In the genomic region with DNA sequence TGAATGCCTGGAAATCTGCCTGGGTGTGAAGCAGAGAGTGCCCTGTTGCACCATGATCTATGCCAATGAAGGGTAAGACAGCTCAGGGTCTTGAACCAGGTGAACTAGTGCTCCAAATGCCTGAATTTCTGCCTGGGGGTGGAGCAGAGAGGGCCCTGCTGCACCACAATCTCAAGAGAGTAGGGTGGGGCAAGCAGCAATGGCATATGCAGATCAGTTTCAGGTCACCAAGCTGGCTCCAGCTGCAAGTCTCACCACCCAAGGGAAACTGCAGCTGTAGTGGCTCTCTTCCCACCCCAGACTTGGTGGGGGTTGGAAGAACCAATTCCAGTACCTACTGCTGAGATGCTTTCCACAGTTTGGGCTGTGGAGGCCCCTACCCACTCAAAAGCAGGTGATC, we compare ENCODE assay signal across 24 cellular contexts.
"Had no signal": no experiment of that assay in that cellular context is flagged by ENCODE, and none has a peak within 500 bp of the region (broad histone marks: within the 10 kb centered on the region; RNA-seq: fewer than 3 reads in every experiment).

No MANE protein-coding gene starts in this region.

- H3K4me1 ChIP-seq: colonic mucosa, esophagus muscularis mucosa, esophagus squamous epithelium, foreskin keratinocyte, gastrocnemius medialis, gastroesophageal sphincter, heart left ventricle, heart right ventricle had no signal

- DNase-seq: colonic mucosa; cortex of kidney; dermis blood vessel endothelial cell; dorsolateral prefrontal cortex; effector CD4-positive, alpha-beta T cell; effector CD8-positive, alpha-beta T cell; effector memory CD4-positive, alpha-beta T cell; effector memory CD8-positive, alpha-beta T cell; esophagus squamous epithelium; foreskin fibroblast; foreskin keratinocyte; foreskin melanocyte; gastrocnemius medialis; glutamatergic neuron; heart left ventricle; heart right ventricle had no signal

- FAIRE-seq: colon, endometrium, frontal cortex had no signal

- H3K36me3 ChIP-seq: colonic mucosa, esophagus muscularis mucosa, esophagus squamous epithelium, gastrocnemius medialis, gastroesophageal sphincter, heart left ventricle, heart right ventricle had no signal

- H3K27me3 ChIP-seq: colonic mucosa, esophagus muscularis mucosa, foreskin keratinocyte, gastrocnemius medialis, gastroesophageal sphincter, heart left ventricle, heart right ventricle had no signal

- H3K4me3 ChIP-seq: colonic mucosa, coronary artery, dorsolateral prefrontal cortex, esophagus muscularis mucosa, esophagus squamous epithelium, gastrocnemius medialis, gastroesophageal sphincter, heart left ventricle, heart right ventricle had no signal

- H3K27ac ChIP-seq: colonic mucosa, coronary artery, dorsolateral prefrontal cortex, epithelial cell of prostate, esophagus muscularis mucosa, esophagus squamous epithelium, foreskin keratinocyte, gastrocnemius medialis, gastroesophageal sphincter, heart left ventricle, heart right ventricle had no signal

- H3K9me3 ChIP-seq: colonic mucosa, esophagus muscularis mucosa, gastrocnemius medialis, gastroesophageal sphincter had no signal

- ATAC-seq: effector memory CD8-positive, alpha-beta T cell; esophagus mucosa; foreskin keratinocyte; gastrocnemius medialis; gastroesophageal sphincter; heart left ventricle; heart right ventricle had no signal
